In genomic region chr2:215413484-215413777, GRCh38 we compare ENCODE assay signal across 24 cellular contexts. TPM values are rescaled to one million over a fixed set of nuclear protein-coding genes. Genes with fewer than 3 reads are reported as not detected.
DNase-seq lines count a peak whose midpoint lies in the region; ATAC-seq, FAIRE-seq and TF ChIP-seq lines count a peak whose summit lies in the region.
"Had no signal": no experiment of that assay in that cellular context is flagged by ENCODE, and none has a peak within 500 bp of the region (broad histone marks: within the 10 kb centered on the region; RNA-seq: fewer than 3 reads in every experiment).

No MANE protein-coding gene starts in this region.

- H3K4me2 ChIP-seq in SK-N-SH (peak overlapping the region; percentile 25; the same call in 1 of the 2 replicates), mesenchymal stem cell (ENCODE audit: low read length, poor library complexity, severe bottlenecking) (no peak overlapping the region)
- H3K4me2 ChIP-seq: BLaER1 treated with 17β-estradiol and CSF1 and Interleukin-3, amounts not matched to agents 10 nM and 100 nM had no signal

- no peaks in the 10 kb centered on the region for H3K9me3 ChIP-seq in SK-N-SH
- H3K9me3 ChIP-seq in mesenchymal stem cell (ENCODE audit: control insufficient read depth, low read length), result no peaks in the 10 kb centered on the region
- H3K9me3 ChIP-seq in CD4-positive, alpha-beta T cell (ENCODE audit: control insufficient read depth, low read length), result no peaks in the 10 kb centered on the region
- no peaks in the 10 kb centered on the region for H3K9me3 ChIP-seq in pancreas
- H3K9me3 ChIP-seq: BLaER1 treated with 17β-estradiol and CSF1 and Interleukin-3, amounts not matched to agents 10 nM and 100 nM; SJCRH30 had no signal

- H3K79me2 ChIP-seq in SK-N-SH (ENCODE audit: insufficient read depth), result peaks cover 78% of the 10 kb centered on the region

- H3K4me3 Mint-ChIP-seq in endothelial cell (ENCODE audit: unreplicated experiment), result peak overlapping the region; percentile 27
- no peak overlapping the region for H3K4me3 Mint-ChIP-seq in CD4-positive, alpha-beta T cell
- H3K4me3 Mint-ChIP-seq: IgD-negative memory B cell had no signal

- TF ChIP-seq RAD21 in SK-N-SH (IDR thresholded peaks at IDR 0.05; ENCODE audit: low read length), result no peak

- H4K91ac ChIP-seq in mesenchymal stem cell (ENCODE audit: low read length), result no peak overlapping the region

- H3K27ac ChIP-seq in SK-N-SH (ENCODE audit: low read depth in 2 of 2, low read length in 1 of 2), result peak overlapping the region in 1 of 2 experiments; percentile 63; a peak in 2 of 4 replicates
- H3K27ac ChIP-seq in mesenchymal stem cell (ENCODE audit: low read length, poor library complexity, severe bottlenecking), result peak overlapping the region; percentile 9
- H3K27ac ChIP-seq in CD4-positive, alpha-beta T cell (ENCODE audit: low read depth, low read length), result no peak overlapping the region
- H3K27ac ChIP-seq in pancreas, result no peak overlapping the region
- H3K27ac ChIP-seq: 22Rv1; BLaER1 treated with 17β-estradiol and CSF1 and Interleukin-3, amounts not matched to agents 10 nM and 100 nM; RWPE1; SJCRH30 had no signal

- peaks cover 9% of the 10 kb centered on the region for H3K4me1 Mint-ChIP-seq in endothelial cell (ENCODE audit: unreplicated experiment)
- no peaks in the 10 kb centered on the region for H3K4me1 Mint-ChIP-seq in CD4-positive, alpha-beta T cell (ENCODE audit: low read depth)
- H3K4me1 Mint-ChIP-seq: IgD-negative memory B cell had no signal

- no peak overlapping the region for H3K4ac ChIP-seq in mesenchymal stem cell (ENCODE audit: low read depth in 1 of 2, low read length in 2 of 2)

- H3K36me3 Mint-ChIP-seq in endothelial cell (ENCODE audit: low read depth, unreplicated experiment), result peaks cover 49% of the 10 kb centered on the region
- no peaks in the 10 kb centered on the region for H3K36me3 Mint-ChIP-seq in CD4-positive, alpha-beta T cell (ENCODE audit: low read depth)
- H3K36me3 Mint-ChIP-seq: IgD-negative memory B cell had no signal

- ATAC-seq in SK-N-SH treated with all-trans-retinoic acid at 6 μM for 48 hours (no peak), pancreas (no peak)
- no peak for ATAC-seq in CD4-positive, alpha-beta T cell (ENCODE audit: poor library complexity)
- ATAC-seq: PC-3 had no signal

- H3K4me1 ChIP-seq in SK-N-SH (ENCODE audit: control insufficient read depth in 1 of 2, insufficient read depth in 2 of 2, low read depth in 1 of 2, low read length in 1 of 2) (peaks cover 0 to 58% of the 10 kb centered on the region in 2 experiments; a peak in 3 of 4 replicates), mesenchymal stem cell (ENCODE audit: control insufficient read depth, insufficient read depth, low read depth, low read length) (peaks cover 13% of the 10 kb centered on the region), pancreas (peaks cover 7 to 35% (median 21%) of the 10 kb centered on the region in 3 donors)

- H2BK12ac ChIP-seq in mesenchymal stem cell (ENCODE audit: low read length in 2 of 2), result no peak overlapping the region

- no peak for TF ChIP-seq EP300 in SK-N-SH (IDR thresholded peaks at IDR 0.05; ENCODE audit: borderline replicate concordance in 1 of 2, low read depth in 1 of 2, low read length in 1 of 2)

- 100% methylated on average over 1 of the region's 1 CpG for WGBS in SK-N-SH (ENCODE audit: low lambda C conversion rate)
- 100% methylated on average over 1 of the region's 1 CpG for WGBS in mesenchymal stem cell
- 92 to 94% methylated on average over 1 of the region's 1 CpG for WGBS in pancreas, 2 donors

- no peak overlapping the region for H2BK120ac ChIP-seq in mesenchymal stem cell (ENCODE audit: low read depth, low read length)

- no peak overlapping the region for H3K23ac ChIP-seq in mesenchymal stem cell (ENCODE audit: low read length in 2 of 2)

- H4K8ac ChIP-seq in mesenchymal stem cell (ENCODE audit: low read length), result no peak overlapping the region

- POLR2A ChIA-PET in SK-N-SH (lab: Yijun Ruan, JAX), result no interaction called here
- POLR2A ChIA-PET in CD4-positive, alpha-beta T cell (lab: Charles Lee), result no interaction called here

- no peak for FAIRE-seq in pancreas (lab: Jason Lieb, UNC)
- FAIRE-seq: GM12891, GM18507 had no signal

- no peaks in the 10 kb centered on the region for H3K27me3 Mint-ChIP-seq in endothelial cell (ENCODE audit: unreplicated experiment)
- peaks cover 36% of the 10 kb centered on the region for H3K27me3 Mint-ChIP-seq in CD4-positive, alpha-beta T cell

- H2AK5ac ChIP-seq in mesenchymal stem cell (ENCODE audit: low read length, severe bottlenecking), result no peak overlapping the region

- no peaks in the 10 kb centered on the region for H3K79me1 ChIP-seq in mesenchymal stem cell (replicated peaks; ENCODE audit: low read length, poor library complexity, severe bottlenecking)

- H4K20me1 ChIP-seq in SK-N-SH (ENCODE audit: insufficient read depth), result peaks cover 77% of the 10 kb centered on the region

- H2BK15ac ChIP-seq in mesenchymal stem cell (ENCODE audit: low read depth, poor library complexity, severe bottlenecking), result no peak overlapping the region

- peaks cover 97% of the 10 kb centered on the region for H3F3A ChIP-seq in SK-N-SH (replicated peaks; ENCODE audit: insufficient read depth)

- H3K14ac ChIP-seq in mesenchymal stem cell (ENCODE audit: low read length in 2 of 2), result no peak overlapping the region

- no peaks in the 10 kb centered on the region for H3K27me3 ChIP-seq in SK-N-SH (ENCODE audit: insufficient read depth)
- H3K27me3 ChIP-seq in mesenchymal stem cell (ENCODE audit: control insufficient read depth in 1 of 2, insufficient read depth in 1 of 2, low read length in 2 of 2), result no peaks in the 10 kb centered on the region
- H3K27me3 ChIP-seq in CD4-positive, alpha-beta T cell (ENCODE audit: control insufficient read depth, insufficient read depth, low read length), result peaks cover 20% of the 10 kb centered on the region
- no peaks in the 10 kb centered on the region for H3K27me3 ChIP-seq in pancreas
- H3K27me3 ChIP-seq: BLaER1 treated with 17β-estradiol and CSF1 and Interleukin-3, amounts not matched to agents 10 nM and 100 nM; SJCRH30 had no signal

- H2AFZ ChIP-seq in SK-N-SH (ENCODE audit: low read depth) (no peak overlapping the region), mesenchymal stem cell (ENCODE audit: low read depth, low read length) (no peak overlapping the region)

- H3K9ac ChIP-seq in SK-N-SH, result peak overlapping the region; percentile 19; the same call in 1 of the 2 replicates
- peak overlapping the region; percentile 83 for H3K9ac ChIP-seq in mesenchymal stem cell (ENCODE audit: low read length)
- H3K9ac ChIP-seq: BLaER1 treated with 17β-estradiol and CSF1 and Interleukin-3, amounts not matched to agents 10 nM and 100 nM had no signal

- H3K9me2 ChIP-seq in SK-N-SH, result no peaks in the 10 kb centered on the region

- CTCF ChIA-PET in SK-N-SH (lab: Yijun Ruan, JAX), result no interaction called here
- CTCF ChIA-PET in CD4-positive, alpha-beta T cell (lab: Charles Lee), result interaction anchor here (1.5 kb wide), 1 partner anchor 9 kb away, joined by 3 read pairs; no protein-coding TSS in a partner anchor

- peaks cover 44 to 92% of the 10 kb centered on the region in 2 experiments for H3K36me3 ChIP-seq in SK-N-SH (replicated peaks in 1 of 2; ENCODE audit: control insufficient read depth in 1 of 2, insufficient read depth in 2 of 2, low read length in 1 of 2)
- peaks cover 24 to 98% of the 10 kb centered on the region in 2 experiments for H3K36me3 ChIP-seq in mesenchymal stem cell (ENCODE audit: control insufficient read depth in 1 of 2, insufficient read depth in 2 of 2, low read depth in 1 of 2, low read length in 2 of 2)
- H3K36me3 ChIP-seq in pancreas, result no peaks in the 10 kb centered on the region

- no peaks in the 10 kb centered on the region for H3K9me3 Mint-ChIP-seq in endothelial cell (ENCODE audit: unreplicated experiment)
- no peaks in the 10 kb centered on the region for H3K9me3 Mint-ChIP-seq in CD4-positive, alpha-beta T cell

- H3K4me3 ChIP-seq in SK-N-SH (ENCODE audit: low read depth in 2 of 2, low read length in 1 of 2), result no peak overlapping the region
- H3K4me3 ChIP-seq in mesenchymal stem cell (ENCODE audit: insufficient read depth in 1 of 2, low read depth in 1 of 2, low read length in 2 of 2), result no peak overlapping the region
- H3K4me3 ChIP-seq in pancreas, result no peak overlapping the region
- H3K4me3 ChIP-seq: BLaER1 treated with 17β-estradiol and CSF1 and Interleukin-3, amounts not matched to agents 10 nM and 100 nM; SJCRH30 had no signal

- intact Hi-C loops in CD4-positive, alpha-beta T cell (cut with DNase I, micrococcal nuclease), result no loop called here
- intact Hi-C loops in pancreas (cut with DNase I), result no loop called here

- peak overlapping the region in 1 of 2 experiments; percentile 29 for H3K18ac ChIP-seq in mesenchymal stem cell (ENCODE audit: low read depth in 1 of 2, low read length in 2 of 2)

- DNase-seq in SK-N-SH (no peak), endothelial cell (ENCODE audit: low spot score) (no peak), mesenchymal stem cell (no peak), pancreas (no peak), AG08396 (ENCODE audit: low spot score) (no peak)
- no peak for DNase-seq in CD4-positive, alpha-beta T cell
- no peak for DNase-seq in activated effector memory CD4-positive, alpha-beta T cell treated with anti-CD3 and anti-CD28 coated beads, Interleukin-2, amount 50 U/mL, for 16 hours
- DNase-seq: GF-D8, H7, Kasumi-1, MM.1S, NCI-H1092 treated with DMSO at 0.1 percent for 48 hours, NCI-H1694, NCI-H510A treated with DMSO at 0.1 percent for 48 hours, NCI-H82, PC-3, SJCRH30 had no signal

- H3K27ac Mint-ChIP-seq in endothelial cell (ENCODE audit: unreplicated experiment), result no peak overlapping the region
- no peak overlapping the region for H3K27ac Mint-ChIP-seq in CD4-positive, alpha-beta T cell
- H3K27ac Mint-ChIP-seq: IgD-negative memory B cell had no signal

- TF ChIP-seq CTCF in SK-N-SH (IDR thresholded peaks at IDR 0.05), result no peak
- no peak for TF ChIP-seq CTCF in endothelial cell (IDR thresholded peaks at IDR 0.05; ENCODE audit: unreplicated experiment)
- no peak for TF ChIP-seq CTCF in CD4-positive, alpha-beta T cell (IDR thresholded peaks at IDR 0.05)
- no peak for TF ChIP-seq CTCF in pancreas (IDR thresholded peaks at IDR 0.05)

- H2BK5ac ChIP-seq in mesenchymal stem cell (ENCODE audit: low read depth, low read length, poor library complexity, severe bottlenecking), result no peak overlapping the region

TF ChIP-seq in SK-N-SH treated with all-trans-retinoic acid at 6 μM for 48 hours, 23 proteins besides CTCF, POLR2A, EP300 and RAD21 (continues in another document):
- TF ChIP-seq BACH2 (CRISPR knock-in tag; IDR thresholded peaks at IDR 0.05; ENCODE audit: borderline replicate concordance), result no peak
- TF ChIP-seq GLIS3 (CRISPR knock-in tag; IDR thresholded peaks at IDR 0.05), result no peak

RNA-seq across cellular contexts. Expression of gene FN1, which starts 22.4 kb away (rescaled TPM):
- polyA plus RNA-seq in SK-N-SH (2012; rRNA removed) (1,637 and 1,671 TPM in 2 replicates), pancreas (10 to 100 TPM; 17.0 to 17.9 TPM)
- 978 and 1,254 TPM in 2 replicates for polyA plus RNA-seq in SK-N-SH (2012; cell fraction: cytosol; rRNA removed)
- 2,323 and 4,066 TPM in 2 replicates for polyA plus RNA-seq in SK-N-SH (2012; cell fraction: nucleus; rRNA removed)
- total RNA-seq in endothelial cell (ENCODE audit: unreplicated experiment) (1,159 TPM), pancreas (100 to 1,000 TPM in 2 of 6 donors, 10 to 100 TPM in 3, 1 to 10 TPM in 1; 8.9 to 432 (median 38.8) TPM)
- 1,493 TPM for polyA plus RNA-seq in mesenchymal stem cell (2013, experiment 1 of 2)
- polyA plus RNA-seq in mesenchymal stem cell (2013, experiment 2 of 2), result 1,327 TPM
- under 1 TPM; 0.41 to 0.61 TPM for total RNA-seq in CD4-positive, alpha-beta T cell

Comparison
In these comparisons a context has a peak if more than half of its experiments do, and no peak if none do; other contexts are left out.
1. RNA of gene FN1, which starts 22.4 kb away (total RNA-seq): 1,159 TPM in endothelial cell (single experiment) and 8.9 to 432 TPM in pancreas; 0.41 to 0.61 TPM in CD4-positive, alpha-beta T cell; every median in the first group is over 4 times any median in the second.